14 cellular contexts compared by ENCODE assay signal in genomic region chr16:67470314-67470713, GRCh38. TPM values are rescaled to one million over a fixed set of nuclear protein-coding genes. Genes with fewer than 3 reads are reported as not detected.
DNase-seq lines count a peak whose midpoint lies in the region; ATAC-seq, FAIRE-seq and TF ChIP-seq lines count a peak whose summit lies in the region.
"Had no signal": no experiment of that assay in that cellular context is flagged by ENCODE, and none has a peak within 500 bp of the region (broad histone marks: within the 10 kb centered on the region; RNA-seq: fewer than 3 reads in every experiment).

No MANE protein-coding gene starts in this region.

- H3K27ac ChIP-seq in ovary: no peak overlapping the region

- H3K4me1 ChIP-seq in ovary (ENCODE audit: insufficient read depth): peaks cover 6% of the 10 kb centered on the region

- TF ChIP-seq CTCF in ovary (IDR thresholded peaks at IDR 0.05): no peak

- intact Hi-C loops in ovary (cut with DNase I): no loop called here

- H3K9me3 ChIP-seq in ovary: no peaks in the 10 kb centered on the region

- H3K27me3 ChIP-seq in ovary: no peaks in the 10 kb centered on the region

- no peaks in the 10 kb centered on the region for H3K36me3 ChIP-seq in ovary

- 65 to 72% (median 67%) methylated on average over 7 of the region's 7 CpGs for WGBS in ovary, 3 donors

- DNase-seq in DMS53 (lab: John Stamatoyannopoulos, UW) (peak; percentile 88), NCI-H774 (lab: John Stamatoyannopoulos, UW) (peak; percentile 27), frontal cortex (ENCODE audit: low spot score in 2 of 2) (peak; percentile 52 to 74), ovary (peak in 3 of 5 donors; percentile 49 to 60 (median 54)), RCC 7860 (ENCODE audit: low spot score) (no peak), T-helper 1 cell (no peak)
- DNase-seq in naive thymus-derived CD8-positive, alpha-beta T cell: no peak
- no peak for DNase-seq in effector CD4-positive, alpha-beta T cell
- DNase-seq: CD4-positive, alpha-beta memory T cell; effector CD8-positive, alpha-beta T cell; NCI-H1694 treated with DMSO at 0.1 percent for 48 hours; T-cell had no signal

- H3K4me3 Mint-ChIP-seq in naive thymus-derived CD8-positive, alpha-beta T cell: no peak overlapping the region
- H3K4me3 Mint-ChIP-seq: CD4-positive, alpha-beta memory T cell; GM23338; T-cell had no signal

- H3K27me3 Mint-ChIP-seq in naive thymus-derived CD8-positive, alpha-beta T cell: no peaks in the 10 kb centered on the region
- H3K27me3 Mint-ChIP-seq: CD4-positive, alpha-beta memory T cell; T-cell had no signal

- TF ChIP-seq POLR2A in ovary (IDR thresholded peaks at IDR 0.05): no peak

- H3K4me1 Mint-ChIP-seq in naive thymus-derived CD8-positive, alpha-beta T cell: peaks cover 39 to 72% (median 66%) of the 10 kb centered on the region in 4 donors

- peaks cover 0 to 18% (median 0%) of the 10 kb centered on the region in 3 donors for H3K36me3 Mint-ChIP-seq in naive thymus-derived CD8-positive, alpha-beta T cell

- H3K4me3 ChIP-seq in ovary: no peak overlapping the region
- H3K4me3 ChIP-seq: GM23338 had no signal

- H3K27ac Mint-ChIP-seq in naive thymus-derived CD8-positive, alpha-beta T cell: peak overlapping the region in 1 of 10 donors; percentile 23
- H3K27ac Mint-ChIP-seq: GM23338, T-cell had no signal

- H3K9me3 Mint-ChIP-seq in naive thymus-derived CD8-positive, alpha-beta T cell: no peaks in the 10 kb centered on the region
- H3K9me3 Mint-ChIP-seq: CD4-positive, alpha-beta memory T cell; GM23338; T-cell had no signal

- TF ChIP-seq EP300 in ovary (IDR thresholded peaks at IDR 0.05): no peak

- FAIRE-seq in frontal cortex (lab: Jason Lieb, UNC): no peak
- no peak for FAIRE-seq in RCC 7860 (lab: Jason Lieb, UNC)
- FAIRE-seq: GM18507 had no signal

- POLR2A ChIA-PET in naive thymus-derived CD8-positive, alpha-beta T cell (lab: Charles Lee): no interaction called here

- no peak for ATAC-seq in naive thymus-derived CD8-positive, alpha-beta T cell
- ATAC-seq: GM23338, T-cell had no signal

RNA-seq across cellular contexts. Expression of gene ATP6V0D1, which starts 10.6 kb away (rescaled TPM):
- total RNA-seq in frontal cortex (78.7 TPM), ovary (100 to 1,000 TPM in 1 of 7 donors, 10 to 100 TPM in 6; 35.8 to 113 (median 63.0) TPM)
- polyA plus RNA-seq in ovary: 10 to 100 TPM; 32.5 to 66.0 TPM
- 10 to 100 TPM; 33.3 to 35.1 TPM for total RNA-seq in naive thymus-derived CD8-positive, alpha-beta T cell
- 10 to 100 TPM; 74.7 to 89.6 (median 77.5) TPM for polyA plus RNA-seq in naive thymus-derived CD8-positive, alpha-beta T cell

RNA-seq across cellular contexts. Expression of gene AGRP, which starts 13.0 kb away (rescaled TPM):
- total RNA-seq in frontal cortex (not detected), ovary (under 1 TPM in 2 of 7 donors, not detected in 5; 0.48 to 0.55 TPM)
- polyA plus RNA-seq in ovary: under 1 TPM in 1 of 2 donors, not detected in 1; 0.11 TPM
- total RNA-seq in naive thymus-derived CD8-positive, alpha-beta T cell: not detected
- polyA plus RNA-seq in naive thymus-derived CD8-positive, alpha-beta T cell: not detected
- total RNA-seq: CD4-positive, alpha-beta memory T cell; GM23338; T-cell had no signal
- polyA plus RNA-seq: CD4-positive, alpha-beta memory T cell; GM23338 had no signal

RNA-seq across cellular contexts. Expression of gene HSD11B2, which starts 39.4 kb away (rescaled TPM):
- total RNA-seq in frontal cortex (0.41 TPM), ovary (10 to 100 TPM in 5 of 7 donors, 1 to 10 TPM in 2; 1.3 to 26.3 (median 17.1) TPM)
- 1 to 10 TPM; 4.6 to 5.1 TPM for polyA plus RNA-seq in ovary
- total RNA-seq in naive thymus-derived CD8-positive, alpha-beta T cell: not detected
- not detected for polyA plus RNA-seq in naive thymus-derived CD8-positive, alpha-beta T cell
- total RNA-seq: CD4-positive, alpha-beta memory T cell had no signal

RNA-seq across cellular contexts. Expression of gene ZDHHC1, which starts 54.0 kb away (rescaled TPM):
- 1.2 TPM for total RNA-seq in frontal cortex
- total RNA-seq in ovary: 10 to 100 TPM; 17.3 to 45.5 (median 24.8) TPM
- 10 to 100 TPM in 1 of 2 donors, 1 to 10 TPM in 1; 1.4 to 15.7 TPM for polyA plus RNA-seq in ovary
- under 1 TPM in 1 of 2 experiments, not detected in 1; 0.52 TPM for total RNA-seq in naive thymus-derived CD8-positive, alpha-beta T cell
- polyA plus RNA-seq in naive thymus-derived CD8-positive, alpha-beta T cell: under 1 TPM; 0.18 to 0.28 (median 0.27) TPM
- total RNA-seq: CD4-positive, alpha-beta memory T cell had no signal
- polyA plus RNA-seq: CD4-positive, alpha-beta memory T cell had no signal

RNA-seq across cellular contexts. Expression of gene RIPOR1, which starts 58.3 kb away (rescaled TPM):
- total RNA-seq in frontal cortex: 32.6 TPM
- total RNA-seq in ovary: 10 to 100 TPM; 22.3 to 96.3 (median 85.6) TPM
- 10 to 100 TPM; 31.9 to 38.7 TPM for polyA plus RNA-seq in ovary
- total RNA-seq in naive thymus-derived CD8-positive, alpha-beta T cell: 10 to 100 TPM; 50.1 to 57.2 TPM
- polyA plus RNA-seq in naive thymus-derived CD8-positive, alpha-beta T cell: 1 to 10 TPM; 1.5 to 3.0 (median 2.3) TPM

Comparison
In these comparisons a context has a peak if more than half of its experiments do, and no peak if none do; other contexts are left out.
1. DNase-seq: peak in DMS53 (single experiment), NCI-H774 (single experiment), frontal cortex (2 of 2) and ovary (3 of 5); none in RCC 7860 (single experiment), T-helper 1 cell (0 of 5), naive thymus-derived CD8-positive, alpha-beta T cell (0 of 10) and effector CD4-positive, alpha-beta T cell (single experiment).